ENCODE assay signal across 8 cellular contexts in genomic region chr1:24186993-24187790, GRCh38. TPM values are rescaled to one million over a fixed set of nuclear protein-coding genes. Genes with fewer than 3 reads are reported as not detected.
DNase-seq lines count a peak whose midpoint lies in the region; ATAC-seq and TF ChIP-seq lines count a peak whose summit lies in the region.

IFNLR1 (minus strand) TSS chr1:24187289; CDS start chr1:24187248, 41 bp downstream.

- H3K4me1 Mint-ChIP-seq in stimulated activated naive CD8-positive, alpha-beta T cell treated with anti-CD3 and anti-CD28 coated beads, Interleukin-15, amount 100 ng/mL, for 72 hours: peaks cover 63% of the 10 kb centered on the region

- DNase-seq in NCI-H2196 treated with DMSO at 0.1 percent for 48 hours (lab: John Stamatoyannopoulos, UW; ENCODE audit: unreplicated experiment) (peak; percentile 45), activated T-cell treated with anti-CD3 and anti-CD28 coated beads for 1 hour (ENCODE audit: low read depth) (peak; percentile 43), esophagus muscularis mucosa (ENCODE audit: extremely low spot score) (no peak), NCI-H446 (lab: John Stamatoyannopoulos, UW) (no peak)
- peak; percentile 74 to 87 for DNase-seq in stimulated activated naive CD8-positive, alpha-beta T cell treated with anti-CD3 and anti-CD28 coated beads, Interleukin-15, amount 100 ng/mL, for 72 hours

- peak within 1 kb of the TSS; percentile 40 for H2AFZ ChIP-seq in neural cell (ENCODE audit: low read depth, low read length)

- H3K27me3 ChIP-seq in esophagus muscularis mucosa (peaks cover 0 to 49% (median 0%) of the 10 kb centered on the region in 4 donors), neural cell (ENCODE audit: insufficient read depth, low read depth, low read length) (peaks cover 32% of the 10 kb centered on the region)

- no peaks in the 10 kb centered on the region for H3F3A ChIP-seq in neural cell (ENCODE audit: insufficient read depth, low read length, poor library complexity, severe bottlenecking)

- peak within 1 kb of the TSS; percentile 49 for H3K9ac ChIP-seq in neural cell (ENCODE audit: low read length)

- H3K4me1 ChIP-seq in esophagus muscularis mucosa: peaks cover 4 to 18% (median 16%) of the 10 kb centered on the region in 4 donors

- peak within 1 kb of the TSS; percentile 71 for H3K27ac ChIP-seq in 22Rv1
- peak within 1 kb of the TSS; percentile 56 to 83 (median 64) for H3K27ac ChIP-seq in esophagus muscularis mucosa (replicated peaks in 1 of 4)
- H3K27ac ChIP-seq in neural cell (ENCODE audit: low read length): no peak within 1 kb of the TSS

- H3K36me3 ChIP-seq in esophagus muscularis mucosa: no peaks in the 10 kb centered on the region
- no peaks in the 10 kb centered on the region for H3K36me3 ChIP-seq in neural cell (ENCODE audit: insufficient read depth, low read length)

- peak within 1 kb of the TSS; percentile 70 to 94 for H3K27ac Mint-ChIP-seq in stimulated activated naive CD8-positive, alpha-beta T cell treated with anti-CD3 and anti-CD28 coated beads, Interleukin-15, amount 100 ng/mL, for 72 hours

- TF ChIP-seq CTCF in 22Rv1 (IDR thresholded peaks at IDR 0.05) (no peak), esophagus muscularis mucosa (IDR thresholded peaks at IDR 0.05) (no peak), neural cell (IDR thresholded peaks at IDR 0.05; ENCODE audit: poor library complexity, severe bottlenecking) (no peak)

- H3K4me3 Mint-ChIP-seq in stimulated activated naive CD8-positive, alpha-beta T cell treated with anti-CD3 and anti-CD28 coated beads, Interleukin-15, amount 100 ng/mL, for 72 hours: peak within 1 kb of the TSS; percentile 90 to 91

- H3K9me3 Mint-ChIP-seq in stimulated activated naive CD8-positive, alpha-beta T cell treated with anti-CD3 and anti-CD28 coated beads, Interleukin-15, amount 100 ng/mL, for 72 hours: peaks cover 0 to 10% of the 10 kb centered on the region in 2 donors

- peak; percentile 59 for TF ChIP-seq POLR2A in GM18951 (IDR thresholded peaks at IDR 0.05; ENCODE audit: extremely low read depth, insufficient read depth, insufficient read length)
- TF ChIP-seq POLR2A in esophagus muscularis mucosa (IDR thresholded peaks at IDR 0.05; ENCODE audit: low read depth): no peak

- ATAC-seq in stimulated activated naive CD8-positive, alpha-beta T cell treated with anti-CD3 and anti-CD28 coated beads, Interleukin-15, amount 100 ng/mL, for 72 hours: peak; percentile 90

- no peaks in the 10 kb centered on the region for H4K20me1 ChIP-seq in neural cell (ENCODE audit: insufficient read depth)

- peak within 1 kb of the TSS; percentile 14 for H3K4me2 ChIP-seq in neural cell (ENCODE audit: low read length)

- H3K79me2 ChIP-seq in neural cell (replicated peaks; ENCODE audit: insufficient read depth, low read length): no peaks in the 10 kb centered on the region

- in situ Hi-C loops in GM18951 (cut with MboI; ENCODE audit: low sequenced_read_pairs, unreplicated experiment): no loop called here

- H3K4me3 ChIP-seq in esophagus muscularis mucosa (peak within 1 kb of the TSS; percentile 56 to 69 (median 65)), neural cell (ENCODE audit: low read length) (peak within 1 kb of the TSS; percentile 66)

- no peaks in the 10 kb centered on the region for H3K9me2 ChIP-seq in neural cell (ENCODE audit: insufficient read depth, low read length)

- intact Hi-C loops in esophagus muscularis mucosa (cut with DNase I): no loop called here

- TF ChIP-seq EP300 in esophagus muscularis mucosa (IDR thresholded peaks at IDR 0.05) (no peak), neural cell (conservative IDR thresholded peaks at IDR 0.05; ENCODE audit: poor library complexity, severe bottlenecking) (no peak)

- WGBS in esophagus muscularis mucosa: 12% methylated on average over 20 of the region's 74 CpGs

- TF ChIP-seq RAD21 in neural cell (conservative IDR thresholded peaks at IDR 0.05): no peak

- no peaks in the 10 kb centered on the region for H3K27me3 Mint-ChIP-seq in stimulated activated naive CD8-positive, alpha-beta T cell treated with anti-CD3 and anti-CD28 coated beads, Interleukin-15, amount 100 ng/mL, for 72 hours

- H3K9me3 ChIP-seq in esophagus muscularis mucosa (no peaks in the 10 kb centered on the region), neural cell (ENCODE audit: low read length) (no peaks in the 10 kb centered on the region)

TF ChIP-seq in neural cell, 6 proteins besides CTCF, POLR2A, EP300 and RAD21:
- TF ChIP-seq EZH2 (IDR thresholded peaks at IDR 0.05; ENCODE audit: borderline replicate concordance, insufficient read depth, low read length, poor library complexity, severe bottlenecking) (no peak), REST (IDR thresholded peaks at IDR 0.05; ENCODE audit: borderline replicate concordance) (no peak), MXI1 (conservative IDR thresholded peaks at IDR 0.05; ENCODE audit: poor library complexity, severe bottlenecking) (no peak), TAF1 (IDR thresholded peaks at IDR 0.05; ENCODE audit: low read depth) (no peak), SMC3 (conservative IDR thresholded peaks at IDR 0.05; ENCODE audit: poor library complexity) (no peak), POLR2AphosphoS5 (IDR thresholded peaks at IDR 0.05) (no peak)

RNA-seq across cellular contexts. Expression of gene IFNLR1, which starts in this region (rescaled TPM):
- total RNA-seq in esophagus muscularis mucosa: 1 to 10 TPM in 2 of 4 donors, under 1 TPM in 2; 0.50 to 2.0 (median 1.2) TPM
- 0.16 and 0.32 TPM in 2 replicates for polyA plus RNA-seq in neural cell
- polyA minus RNA-seq in neural cell: 0.73 and 1.0 TPM in 2 replicates

Comparison
In these comparisons a context has a peak if more than half of its experiments do, and no peak if none do; other contexts are left out.
1. DNase-seq: peak in NCI-H2196 treated with DMSO at 0.1 percent for 48 hours (single experiment), activated T-cell treated with anti-CD3 and anti-CD28 coated beads for 1 hour (single experiment) and stimulated activated naive CD8-positive, alpha-beta T cell treated with anti-CD3 and anti-CD28 coated beads, Interleukin-15, amount 100 ng/mL, for 72 hours (2 of 2); none in esophagus muscularis mucosa (single experiment) and NCI-H446 (0 of 2).